15 cellular contexts compared by ENCODE assay signal in genomic region chr1:226891846-226892533, GRCh38. TPM values are rescaled to one million over a fixed set of nuclear protein-coding genes. Genes with fewer than 3 reads are reported as not detected.
DNase-seq lines count a peak whose midpoint lies in the region; ATAC-seq and TF ChIP-seq lines count a peak whose summit lies in the region.
"Had no signal": no experiment of that assay in that cellular context is flagged by ENCODE, and none has a peak within 500 bp of the region (broad histone marks: within the 10 kb centered on the region; RNA-seq: fewer than 3 reads in every experiment).

No MANE protein-coding gene starts in this region.

- ATAC-seq in activated naive CD4-positive, alpha-beta T cell treated with anti-CD3 and anti-CD28 coated beads, Interleukin-2, amount 50 U/mL, for 72 hours = no peak
- peak; percentile 64 for ATAC-seq in left ventricle myocardium superior
- ATAC-seq in upper lobe of left lung (ENCODE audit: low FRiP score in 2 of 2) = peak in 1 of 2 donors; percentile 20
- no peak for ATAC-seq in HG02884 (IDR thresholded peaks at IDR 0.05; ENCODE audit: unreplicated experiment)

- no peaks in the 10 kb centered on the region for H3K27me3 ChIP-seq in brain microvascular endothelial cell (replicated peaks)
- no peaks in the 10 kb centered on the region for H3K27me3 ChIP-seq in upper lobe of left lung
- H3K27me3 ChIP-seq: esophagus squamous epithelium, tibial nerve had no signal

- no peaks in the 10 kb centered on the region for H3K36me3 Mint-ChIP-seq in activated naive CD4-positive, alpha-beta T cell treated with anti-CD3 and anti-CD28 coated beads, Interleukin-2, amount 50 U/mL, for 72 hours

- no peak for TF ChIP-seq EP300 in upper lobe of left lung (IDR thresholded peaks at IDR 0.05)

- POLR2A ChIA-PET in GM10248 (lab: Yijun Ruan, JAX) = no interaction called here

- no peak overlapping the region for H3K27ac ChIP-seq in brain microvascular endothelial cell
- H3K27ac ChIP-seq in upper lobe of left lung = peak overlapping the region; percentile 42 to 74 (median 66)
- H3K27ac ChIP-seq: esophagus squamous epithelium, tibial nerve had no signal

- TF ChIP-seq POLR2A in upper lobe of left lung (IDR thresholded peaks at IDR 0.05) = no peak

- DNase-seq in activated naive CD4-positive, alpha-beta T cell treated with anti-CD3 and anti-CD28 coated beads, Interleukin-2, amount 50 U/mL, for 72 hours (ENCODE audit: low spot score in 2 of 2) = no peak
- no peak for DNase-seq in activated naive CD4-positive, alpha-beta T cell (lab: John Stamatoyannopoulos, UW)
- DNase-seq in brain microvascular endothelial cell = peak; percentile 51
- peak; percentile 37 for DNase-seq in left ventricle myocardium superior
- DNase-seq in upper lobe of left lung = peak in 1 of 2 donors; percentile 51
- DNase-seq in GM10248 (ENCODE audit: extremely low spot score) = no peak
- DNase-seq in activated CD4-positive, CD25-positive, alpha-beta regulatory T cell treated with anti-CD3 and anti-CD28 coated beads, Interleukin-2, amount 50 U/mL, for 72 hours = no peak
- DNase-seq: ACHN; activated CD8-positive, alpha-beta memory T cell treated with anti-CD3 and anti-CD28 coated beads for 24 hours; activated naive CD4-positive, alpha-beta T cell treated with anti-CD3 and anti-CD28 coated beads, Interleukin-2, amount 50 U/mL, for 16 hours; esophagus squamous epithelium; NCI-H510A treated with DMSO at 0.1 percent for 48 hours had no signal

- CTCF ChIA-PET in GM10248 (lab: Yijun Ruan, JAX) = interaction anchor here (1.1 to 1.7 kb wide), 2 partner anchors 9 to 20 kb away, joined by 3 to 5 read pairs; no protein-coding TSS in a partner anchor

- H3K4me3 ChIP-seq in brain microvascular endothelial cell (ENCODE audit: low read depth, low read length) (no peak overlapping the region), upper lobe of left lung (no peak overlapping the region)
- H3K4me3 ChIP-seq: esophagus squamous epithelium, tibial nerve had no signal

- H3K36me3 ChIP-seq in brain microvascular endothelial cell (replicated peaks) (no peaks in the 10 kb centered on the region), upper lobe of left lung (peaks cover 7 to 89% (median 48%) of the 10 kb centered on the region in 4 donors)

- peak overlapping the region; percentile 30 to 55 for H3K27ac Mint-ChIP-seq in activated naive CD4-positive, alpha-beta T cell treated with anti-CD3 and anti-CD28 coated beads, Interleukin-2, amount 50 U/mL, for 72 hours
- H3K27ac Mint-ChIP-seq: mesothelial cell of epicardium had no signal

- in situ Hi-C loops in brain microvascular endothelial cell (cut with HindIII; ENCODE audit: low pct_ligation_motif_present, low sequenced_read_pairs) = no loop called here

- H3K4me1 ChIP-seq in upper lobe of left lung = peaks cover 6 to 14% (median 9%) of the 10 kb centered on the region in 4 donors
- H3K4me1 ChIP-seq: tibial nerve had no signal

- intact Hi-C loops in left ventricle myocardium superior (cut with micrococcal nuclease) = no loop called here

- H3K9me3 ChIP-seq in upper lobe of left lung = no peaks in the 10 kb centered on the region
- H3K9me3 ChIP-seq: esophagus squamous epithelium, tibial nerve had no signal

- TF ChIP-seq CTCF in brain microvascular endothelial cell (IDR thresholded peaks at IDR 0.05; ENCODE audit: low read depth, low read length, missing control alignments) (no peak), upper lobe of left lung (IDR thresholded peaks at IDR 0.05) (no peak), GM10248 (IDR thresholded peaks at IDR 0.05; ENCODE audit: control extremely low read depth, extremely low read depth, low read depth, missing control alignments) (no peak)

- H3K9me3 Mint-ChIP-seq in activated naive CD4-positive, alpha-beta T cell treated with anti-CD3 and anti-CD28 coated beads, Interleukin-2, amount 50 U/mL, for 72 hours = no peaks in the 10 kb centered on the region
- H3K9me3 Mint-ChIP-seq: mesothelial cell of epicardium had no signal

- WGBS in upper lobe of left lung, 2 donors = 71 to 77% methylated on average over 16 to 18 of the region's 18 CpGs

RNA-seq across cellular contexts. Expression of gene PSEN2, which starts 21.6 kb away (rescaled TPM):
- 1 to 10 TPM; 3.3 to 3.6 TPM for total RNA-seq in activated naive CD4-positive, alpha-beta T cell treated with anti-CD3 and anti-CD28 coated beads, Interleukin-2, amount 50 U/mL, for 72 hours
- total RNA-seq in left ventricle myocardium superior = 22.8 TPM
- 10 to 100 TPM; 31.2 to 70.9 (median 37.6) TPM for total RNA-seq in upper lobe of left lung

RNA-seq across cellular contexts. Expression of gene COQ8A, which starts 48.1 kb away (rescaled TPM):
- total RNA-seq in activated naive CD4-positive, alpha-beta T cell treated with anti-CD3 and anti-CD28 coated beads, Interleukin-2, amount 50 U/mL, for 72 hours = 10 to 100 TPM; 20.5 to 28.1 TPM
- 438 TPM for total RNA-seq in left ventricle myocardium superior
- total RNA-seq in upper lobe of left lung = 100 to 1,000 TPM in 1 of 6 donors, 10 to 100 TPM in 5; 27.1 to 105 (median 44.6) TPM

Comparison
In these comparisons a context has a peak if more than half of its experiments do, and no peak if none do; other contexts are left out.
1. DNase-seq: peak in brain microvascular endothelial cell (single experiment) and left ventricle myocardium superior (single experiment); none in activated naive CD4-positive, alpha-beta T cell treated with anti-CD3 and anti-CD28 coated beads, Interleukin-2, amount 50 U/mL, for 72 hours (0 of 2), activated naive CD4-positive, alpha-beta T cell (0 of 4), GM10248 (single experiment) and activated CD4-positive, CD25-positive, alpha-beta regulatory T cell treated with anti-CD3 and anti-CD28 coated beads, Interleukin-2, amount 50 U/mL, for 72 hours (single experiment).